Comparison of ENCODE assay signal across 9 cellular contexts in the genomic region with DNA sequence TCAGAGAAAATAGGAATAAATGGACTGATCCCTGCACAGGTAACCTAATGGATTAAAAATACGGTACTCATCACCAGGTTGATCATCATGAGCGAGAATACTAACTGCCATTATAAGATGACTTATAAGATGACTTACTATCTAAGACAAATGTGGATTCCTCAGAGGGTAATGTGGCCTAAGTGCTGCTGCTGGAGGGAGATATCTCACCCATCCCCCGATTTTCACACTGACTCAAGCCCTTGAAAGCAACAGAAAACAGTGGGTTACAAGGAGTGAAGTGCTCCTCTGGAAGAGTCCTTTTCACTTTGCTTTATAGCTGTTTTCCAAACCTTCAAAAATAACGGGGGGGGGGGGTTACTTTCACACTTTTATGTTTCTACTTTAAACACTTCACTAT. TPM values are rescaled to one million over a fixed set of nuclear protein-coding genes. Genes with fewer than 3 reads are reported as not detected.
A peak's percentile ranks its signal among the peaks of the same experiment; 100 is the strongest.
DNase-seq lines count a peak whose midpoint lies in the region; ATAC-seq and TF ChIP-seq lines count a peak whose summit lies in the region.
"Had no signal": no experiment of that assay in that cellular context is flagged by ENCODE, and none has a peak within 500 bp of the region (broad histone marks: within the 10 kb centered on the region; RNA-seq: fewer than 3 reads in every experiment).

No MANE protein-coding gene starts in this region.

- TF ChIP-seq CTCF in esophagus squamous epithelium (IDR thresholded peaks at IDR 0.05) = no peak

- peak; percentile 17 for DNase-seq in NK-92 treated with Interleukin-12 subunit alpha and Interleukin-12 subunit beta, amount 100 ng/mL, for 24 hours (lab: John Stamatoyannopoulos, UW)
- no peak for DNase-seq in NK-92 (lab: John Stamatoyannopoulos, UW; ENCODE audit: unreplicated experiment)
- DNase-seq in RKO (ENCODE audit: low spot score) = peak; percentile 50
- DNase-seq in esophagus squamous epithelium (lab: John Stamatoyannopoulos, UW) = no peak
- no peak for DNase-seq in midbrain (lab: John Stamatoyannopoulos, UW)
- DNase-seq in NCI-H446 (lab: John Stamatoyannopoulos, UW) = no peak

- H3K9me3 ChIP-seq in esophagus squamous epithelium = no peaks in the 10 kb centered on the region

- no peaks in the 10 kb centered on the region for H3K27me3 ChIP-seq in esophagus squamous epithelium

- intact Hi-C loops in esophagus squamous epithelium (cut with DNase I) = no loop called here

- peaks cover 9 to 14% (median 11%) of the 10 kb centered on the region in 3 donors for H3K4me1 ChIP-seq in esophagus squamous epithelium

- ATAC-seq in HG03342 (IDR thresholded peaks at IDR 0.05; ENCODE audit: unreplicated experiment) = no peak

- no peak for TF ChIP-seq POLR2A in esophagus squamous epithelium (IDR thresholded peaks at IDR 0.05)

- H3K36me3 ChIP-seq in esophagus squamous epithelium = no peaks in the 10 kb centered on the region

- H3K27ac ChIP-seq in esophagus squamous epithelium (peak overlapping the region in 1 of 4 donors; percentile 89), skin epidermis (peak overlapping the region in 5 of 21 experiments; percentile 70 to 86 (median 82))

- H3K4me3 ChIP-seq in esophagus squamous epithelium (peak overlapping the region; percentile 65 to 90 (median 77)), skin epidermis (peak overlapping the region; percentile 73 to 82 (median 79))

- 47 to 59% methylated on average over 4 of the region's 4 CpGs for WGBS in esophagus squamous epithelium, 2 donors

RNA-seq across cellular contexts. Expression of a gene that starts 0.9 kb away (rescaled TPM):
- 10 to 100 TPM in 3 of 4 donors, 1 to 10 TPM in 1; 7.5 to 17.3 (median 13.9) TPM for total RNA-seq in esophagus squamous epithelium

RNA-seq across cellular contexts. Expression of a gene that starts 47.4 kb away (rescaled TPM):
- total RNA-seq in esophagus squamous epithelium = 10 to 100 TPM; 24.9 to 44.4 (median 29.4) TPM

RNA-seq across cellular contexts. Expression of a gene that starts 54.0 kb away (rescaled TPM):
- 1 to 10 TPM in 2 of 4 donors, under 1 TPM in 1, not detected in 1; 0.40 to 5.9 (median 1.1) TPM for total RNA-seq in esophagus squamous epithelium
- total RNA-seq: NCI-H460 had no signal

Comparison
In these comparisons a context has a peak if more than half of its experiments do, and no peak if none do; other contexts are left out.
1. DNase-seq: peak in NK-92 treated with Interleukin-12 subunit alpha and Interleukin-12 subunit beta, amount 100 ng/mL, for 24 hours (single experiment) and RKO (single experiment); none in NK-92 (single experiment), esophagus squamous epithelium (single experiment), midbrain (single experiment) and NCI-H446 (0 of 2).